ENCODE assay signal across 8 cellular contexts in the genomic region with DNA sequence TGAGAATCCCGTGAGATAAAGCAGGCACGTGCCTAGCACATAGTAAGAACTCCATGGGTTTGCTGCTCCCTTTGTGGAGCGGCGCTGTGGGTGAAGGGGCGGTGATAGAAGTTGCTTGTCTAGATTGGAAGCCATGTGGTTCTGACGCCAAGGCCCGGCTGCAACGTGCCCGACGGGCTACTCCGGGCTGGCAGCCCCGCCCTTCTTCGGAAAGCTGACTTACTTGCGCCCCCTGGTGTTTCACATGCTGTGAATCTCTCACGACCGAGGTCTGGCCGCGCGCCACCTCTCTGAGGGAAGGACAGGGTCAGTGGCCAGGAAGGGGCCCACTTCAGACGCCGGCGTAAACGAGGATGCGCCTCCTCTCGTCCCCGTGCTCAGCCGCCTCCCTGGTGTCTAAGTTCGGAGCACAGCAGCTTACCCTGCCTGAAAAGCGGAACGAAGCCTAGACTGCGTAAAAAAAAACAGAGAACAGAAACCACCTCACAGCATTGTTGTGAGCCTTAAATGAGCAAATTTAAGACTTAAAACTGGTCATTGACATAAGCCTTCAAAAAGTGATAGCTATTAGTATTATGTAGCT. TPM values are rescaled to one million over a fixed set of nuclear protein-coding genes. Genes with fewer than 3 reads are reported as not detected.
DNase-seq lines count a peak whose midpoint lies in the region; ATAC-seq and TF ChIP-seq lines count a peak whose summit lies in the region.

No MANE protein-coding gene starts in this region.

- peak overlapping the region; percentile 77 for H3K27ac Mint-ChIP-seq in activated T-cell treated with anti-CD3 and anti-CD28 coated beads, Interleukin-2, amount 50 U/mL, for 24 hours

- no peak; the same call in 1 of the 2 replicates for TF ChIP-seq EP300 in Ishikawa (IDR thresholded peaks at IDR 0.05; ENCODE audit: borderline replicate concordance)

- no peaks in the 10 kb centered on the region for H3K9me3 Mint-ChIP-seq in activated T-cell treated with anti-CD3 and anti-CD28 coated beads, Interleukin-2, amount 50 U/mL, for 24 hours

- intact Hi-C loops in PC-3 (cut with micrococcal nuclease), result loop anchor here (1.0 to 2.0 kb wide), 4 partner anchors 21 to 241 kb away; partner anchors contain the start of gene RHOC

- H3K4me1 ChIP-seq in PC-3 (ENCODE audit: insufficient read depth, low read length) (peaks cover 21% of the 10 kb centered on the region), esophagus (ENCODE audit: control insufficient read depth in 2 of 2, insufficient read depth in 2 of 2, low read length in 1 of 2) (peaks cover 0 to 12% of the 10 kb centered on the region in 2 donors)

- TF ChIP-seq RAD21 in Ishikawa (IDR thresholded peaks at IDR 0.05; ENCODE audit: low read depth), result peak; percentile 82

- H3K4me2 ChIP-seq in PC-3 (ENCODE audit: low read length), result peak overlapping the region; percentile 84

- peaks cover 13% of the 10 kb centered on the region for H3K4me1 Mint-ChIP-seq in activated T-cell treated with anti-CD3 and anti-CD28 coated beads, Interleukin-2, amount 50 U/mL, for 24 hours (ENCODE audit: low read depth)

- DNase-seq in DMS53 (lab: John Stamatoyannopoulos, UW), result peak; percentile 98
- peak; percentile 94 for DNase-seq in PC-3
- peak; percentile 89 for DNase-seq in activated T-cell treated with anti-CD3 and anti-CD28 coated beads, Interleukin-2, amount 50 U/mL, for 24 hours
- DNase-seq in myocyte (ENCODE audit: low read depth), result peak; percentile 94
- DNase-seq in stimulated activated CD8-positive, alpha-beta memory T cell treated with anti-CD3 and anti-CD28 coated beads, Interleukin-7, amount 100 ng/mL, for 24 hours (ENCODE audit: low read depth), result peak; percentile 73

- peak; percentile 88 for TF ChIP-seq CTCF in PC-3 (conservative IDR thresholded peaks at IDR 0.05; ENCODE audit: low read depth, low read length)

- no TSS peak for BruUV-seq in PC-3 (replicated peaks; lab: Mats Ljungman, UMichigan)

- H3K27ac ChIP-seq in PC-3 (ENCODE audit: low read length) (peak overlapping the region; percentile 18), esophagus (ENCODE audit: low read depth in 2 of 2, low read length in 1 of 2) (peak overlapping the region; percentile 96 to 97)

- CTCF ChIA-PET in PC-3 (lab: Charles Lee), result interaction anchor here (0.5 to 2.1 kb wide), 4 partner anchors 68 to 75 kb away, joined by 3 to 9 read pairs (median 4); no protein-coding TSS in a partner anchor

- no peaks in the 10 kb centered on the region for H3K79me2 ChIP-seq in PC-3 (ENCODE audit: low read length)

- H2AFZ ChIP-seq in PC-3 (ENCODE audit: low read length), result peak overlapping the region; percentile 95

- POLR2A ChIA-PET in PC-3 (lab: Charles Lee; ENCODE audit: unreplicated experiment), result interaction anchor here (0.6 kb wide), 1 partner anchor 1502 kb away, joined by 3 read pairs; no protein-coding TSS in a partner anchor

- peaks cover 37% of the 10 kb centered on the region for H3K27me3 Mint-ChIP-seq in activated T-cell treated with anti-CD3 and anti-CD28 coated beads, Interleukin-2, amount 50 U/mL, for 24 hours

- WGBS in esophagus, 2 donors, result 1% methylated on average over 31 of the region's 31 CpGs

- H3K9me2 ChIP-seq in PC-3 (replicated peaks; ENCODE audit: low read length), result no peaks in the 10 kb centered on the region

- no peaks in the 10 kb centered on the region for H3K9me3 ChIP-seq in PC-3 (ENCODE audit: low read length)
- no peaks in the 10 kb centered on the region for H3K9me3 ChIP-seq in esophagus (ENCODE audit: control insufficient read depth in 2 of 2, insufficient read depth in 1 of 2, low read depth in 1 of 2, low read length in 1 of 2)

- H3K4me3 ChIP-seq in PC-3 (ENCODE audit: low read length) (peak overlapping the region; percentile 62), esophagus (ENCODE audit: low read depth in 1 of 2, low read length in 2 of 2) (peak overlapping the region; percentile 47 to 62)

- H3K27me3 ChIP-seq in PC-3 (ENCODE audit: low read length) (no peaks in the 10 kb centered on the region), esophagus (ENCODE audit: control insufficient read depth in 1 of 2, insufficient read depth in 2 of 2, low read length in 2 of 2) (no peaks in the 10 kb centered on the region)

- no peaks in the 10 kb centered on the region for H4K20me1 ChIP-seq in PC-3 (ENCODE audit: low read length)

- peak overlapping the region; percentile 47 for H3K9ac ChIP-seq in PC-3 (ENCODE audit: low read length)

- ATAC-seq in GM21619 (IDR thresholded peaks at IDR 0.05; ENCODE audit: unreplicated experiment) (peak; percentile 83), PC-3 (peak; percentile 87)

- H3K36me3 ChIP-seq in PC-3 (ENCODE audit: low read depth, low read length) (no peaks in the 10 kb centered on the region), esophagus (ENCODE audit: control insufficient read depth in 2 of 2, insufficient read depth in 2 of 2, low read length in 1 of 2) (no peaks in the 10 kb centered on the region)

- no peaks in the 10 kb centered on the region for H3K36me3 Mint-ChIP-seq in activated T-cell treated with anti-CD3 and anti-CD28 coated beads, Interleukin-2, amount 50 U/mL, for 24 hours (ENCODE audit: low read depth)

- H3K4me3 Mint-ChIP-seq in activated T-cell treated with anti-CD3 and anti-CD28 coated beads, Interleukin-2, amount 50 U/mL, for 24 hours, result peak overlapping the region; percentile 78

- H3F3A ChIP-seq in PC-3 (ENCODE audit: low read length, unreplicated experiment), result no peaks in the 10 kb centered on the region

TF ChIP-seq in Ishikawa, 13 proteins besides CTCF, POLR2A, EP300 and RAD21:
- no peak for TF ChIP-seq REST (IDR thresholded peaks at IDR 0.05; ENCODE audit: low read depth)
- peak; percentile 93 for TF ChIP-seq MAX (IDR thresholded peaks at IDR 0.05)
- TF ChIP-seq ZBTB7A (IDR thresholded peaks at IDR 0.05; ENCODE audit: low read depth), result peak; percentile 21; the same call in 1 of the 2 replicates
- no peak for TF ChIP-seq FOXM1 (IDR thresholded peaks at IDR 0.05; ENCODE audit: borderline replicate concordance, low read depth)
- TF ChIP-seq YY1 (IDR thresholded peaks at IDR 0.05; ENCODE audit: low read depth), result peak; percentile 59; the same call in 1 of the 2 replicates
- TF ChIP-seq TCF12 (IDR thresholded peaks at IDR 0.05; ENCODE audit: low read depth), result peak; percentile 47
- TF ChIP-seq, protein P1, sequence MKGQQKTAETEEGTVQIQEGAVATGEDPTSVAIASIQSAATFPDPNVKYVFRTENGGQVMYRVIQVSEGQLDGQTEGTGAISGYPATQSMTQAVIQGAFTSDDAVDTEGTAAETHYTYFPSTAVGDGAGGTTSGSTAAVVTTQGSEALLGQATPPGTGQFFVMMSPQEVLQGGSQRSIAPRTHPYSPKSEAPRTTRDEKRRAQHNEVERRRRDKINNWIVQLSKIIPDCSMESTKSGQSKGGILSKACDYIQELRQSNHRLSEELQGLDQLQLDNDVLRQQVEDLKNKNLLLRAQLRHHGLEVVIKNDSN (IDR thresholded peaks at IDR 0.05), result 0 out of 2 replicates have a peak, but pooled peaks have one; percentile 37
- TF ChIP-seq NFIC (IDR thresholded peaks at IDR 0.05), result peak; percentile 69

RNA-seq across cellular contexts. Expression of gene WNT2B, which starts 42.6 kb away (rescaled TPM):
- total RNA-seq in PC-3 (2014; rRNA removed) (0.46 and 0.55 TPM in 2 replicates), myocyte (0.31 and 0.67 TPM in 2 replicates)
- polyA plus RNA-seq in esophagus, result 1 to 10 TPM; 2.2 to 3.2 TPM
- polyA plus RNA-seq in myocyte (2012), result 0.61 TPM

Comparison
In these comparisons a context has a peak if more than half of its experiments do, and no peak if none do; other contexts are left out.
1. Peak in every context shown above with its lines: DNase-seq, ATAC-seq, H3K4me3 ChIP-seq and H3K27ac ChIP-seq.